Comparison of ENCODE assay signal across 8 cellular contexts in the genomic region with DNA sequence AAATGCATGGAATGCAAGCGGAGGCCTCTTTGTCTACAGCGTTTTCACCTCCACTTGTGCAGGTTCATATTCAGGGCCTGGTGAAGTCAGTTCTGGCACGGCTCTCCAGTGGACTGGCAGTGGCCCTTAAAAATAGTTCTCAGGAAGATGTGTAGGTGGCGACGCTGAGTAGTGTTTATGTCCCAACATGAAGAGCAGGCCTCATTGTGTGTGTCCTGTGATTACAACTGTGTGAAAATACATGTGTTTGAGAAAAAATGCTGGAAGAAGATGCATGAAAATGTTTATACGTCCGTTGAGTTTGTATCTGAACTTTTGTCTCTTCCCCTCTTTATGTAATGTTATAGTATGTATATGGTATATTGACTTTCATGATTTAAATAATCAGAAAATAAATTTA. TPM values are rescaled to one million over a fixed set of nuclear protein-coding genes. Genes with fewer than 3 reads are reported as not detected.
A peak's percentile ranks its signal among the peaks of the same experiment; 100 is the strongest.
DNase-seq lines count a peak whose midpoint lies in the region; ATAC-seq and TF ChIP-seq lines count a peak whose summit lies in the region.

No MANE protein-coding gene starts in this region.

- H3K4me1 ChIP-seq in hepatocyte (ENCODE audit: insufficient read depth), result peaks cover 22% of the 10 kb centered on the region
- H3K4me1 ChIP-seq in sigmoid colon, result no peaks in the 10 kb centered on the region

- no peak overlapping the region for H2AFZ ChIP-seq in hepatocyte

- H3K36me3 ChIP-seq in hepatocyte (replicated peaks; ENCODE audit: insufficient read depth, low read depth), result no peaks in the 10 kb centered on the region
- H3K36me3 ChIP-seq in sigmoid colon, result no peaks in the 10 kb centered on the region

- no peak overlapping the region for H3K27ac ChIP-seq in AG04450 (ENCODE audit: low read depth, low read length)
- H3K27ac ChIP-seq in hepatocyte, result peak overlapping the region; percentile 83
- no peak overlapping the region for H3K27ac ChIP-seq in sigmoid colon

- H3K27ac Mint-ChIP-seq in activated CD8-positive, alpha-beta T cell treated with anti-CD3 and anti-CD28 coated beads for 36 hours, result no peak overlapping the region

- DNase-seq in AG04450 (ENCODE audit: low read depth, low spot score) (peak; percentile 13), NCI-H510A (lab: John Stamatoyannopoulos, UW) (peak; percentile 50), hepatocyte (ENCODE audit: low spot score) (peak; percentile 66), sigmoid colon (no peak)
- DNase-seq in activated CD8-positive, alpha-beta T cell treated with anti-CD3 and anti-CD28 coated beads for 36 hours, result peak; percentile 64

- no peak overlapping the region for H3K4me3 ChIP-seq in AG04450 (ENCODE audit: low read depth, low read length)
- no peak overlapping the region for H3K4me3 ChIP-seq in hepatocyte
- no peak overlapping the region for H3K4me3 ChIP-seq in sigmoid colon

- 84% methylated on average over 7 of the region's 7 CpGs for WGBS in hepatocyte (ENCODE audit: low lambda C conversion rate, missing lambda C conversion rate)
- WGBS in sigmoid colon, 2 donors, result 67 to 73% methylated on average over 7 of the region's 7 CpGs

- H3K9me3 ChIP-seq in AG04450 (ENCODE audit: control insufficient read depth, insufficient read depth, low read length) (no peaks in the 10 kb centered on the region), hepatocyte (ENCODE audit: low read depth) (no peaks in the 10 kb centered on the region), sigmoid colon (no peaks in the 10 kb centered on the region)

- no peak for TF ChIP-seq POLR2A in sigmoid colon (IDR thresholded peaks at IDR 0.05)

- CTCF ChIA-PET in AG04450 (lab: Charles Lee), result no interaction called here
- CTCF ChIA-PET in activated CD8-positive, alpha-beta T cell treated with anti-CD3 and anti-CD28 coated beads for 36 hours (lab: Charles Lee), result interaction anchor here (0.6 to 1.0 kb wide), 3 partner anchors 8 to 220 kb away, joined by 3 read pairs; no protein-coding TSS in a partner anchor

- intact Hi-C loops in activated CD8-positive, alpha-beta T cell treated with anti-CD3 and anti-CD28 coated beads for 36 hours (cut with micrococcal nuclease), result no loop called here
- intact Hi-C loops in sigmoid colon (cut with DNase I), result no loop called here

- H3K79me2 ChIP-seq in hepatocyte, result no peaks in the 10 kb centered on the region

- no peaks in the 10 kb centered on the region for H3K9me3 Mint-ChIP-seq in activated CD8-positive, alpha-beta T cell treated with anti-CD3 and anti-CD28 coated beads for 36 hours

- peaks cover 31% of the 10 kb centered on the region for H3K4me1 Mint-ChIP-seq in activated CD8-positive, alpha-beta T cell treated with anti-CD3 and anti-CD28 coated beads for 36 hours (ENCODE audit: low read depth)

- H3K27me3 ChIP-seq in AG04450 (ENCODE audit: control insufficient read depth, insufficient read depth, low read length), result no peaks in the 10 kb centered on the region
- no peaks in the 10 kb centered on the region for H3K27me3 ChIP-seq in hepatocyte
- H3K27me3 ChIP-seq in sigmoid colon, result no peaks in the 10 kb centered on the region

- no peaks in the 10 kb centered on the region for H3K9me2 ChIP-seq in hepatocyte (replicated peaks; ENCODE audit: insufficient read depth)

- H4K20me1 ChIP-seq in hepatocyte (ENCODE audit: insufficient read depth, poor library complexity, severe bottlenecking), result no peaks in the 10 kb centered on the region

- peak; percentile 41 for TF ChIP-seq CTCF in AG04450 (IDR thresholded peaks at IDR 0.05; ENCODE audit: low read depth, low read length)
- TF ChIP-seq CTCF in GM12872 (IDR thresholded peaks at IDR 0.05; ENCODE audit: insufficient read depth, low read depth, low read length), result 0 out of 3 replicates have a peak, but pooled peaks have one; percentile 22
- no peak for TF ChIP-seq CTCF in activated CD8-positive, alpha-beta T cell treated with anti-CD3 and anti-CD28 coated beads for 36 hours (IDR thresholded peaks at IDR 0.05)
- TF ChIP-seq CTCF in hepatocyte (IDR thresholded peaks at IDR 0.05; ENCODE audit: poor library complexity), result peak; percentile 36
- no peak for TF ChIP-seq CTCF in sigmoid colon (IDR thresholded peaks at IDR 0.05)

- TF ChIP-seq EP300 in sigmoid colon (IDR thresholded peaks at IDR 0.05), result no peak

- POLR2A ChIA-PET in AG04450 (lab: Yijun Ruan, JAX), result no interaction called here
- POLR2A ChIA-PET in activated CD8-positive, alpha-beta T cell treated with anti-CD3 and anti-CD28 coated beads for 36 hours (lab: Charles Lee), result no interaction called here

- H3K4me2 ChIP-seq in hepatocyte, result no peak overlapping the region

- no peak overlapping the region for H3K4me3 Mint-ChIP-seq in activated CD8-positive, alpha-beta T cell treated with anti-CD3 and anti-CD28 coated beads for 36 hours

- peak; percentile 77 for ATAC-seq in activated CD8-positive, alpha-beta T cell treated with anti-CD3 and anti-CD28 coated beads for 36 hours
- no peak for ATAC-seq in HG02798 (IDR thresholded peaks at IDR 0.05; ENCODE audit: poor library complexity, unreplicated experiment)
- ATAC-seq in GM19324 (IDR thresholded peaks at IDR 0.05; ENCODE audit: low FRiP score, unreplicated experiment), result no peak

- H3K36me3 Mint-ChIP-seq in activated CD8-positive, alpha-beta T cell treated with anti-CD3 and anti-CD28 coated beads for 36 hours (ENCODE audit: low read depth), result no peaks in the 10 kb centered on the region

- no peaks in the 10 kb centered on the region for H3K27me3 Mint-ChIP-seq in activated CD8-positive, alpha-beta T cell treated with anti-CD3 and anti-CD28 coated beads for 36 hours

RNA-seq across cellular contexts. Expression of gene LIPC, which starts 7.2 kb away (rescaled TPM):
- polyA plus RNA-seq in AG04450 (2011; rRNA removed) (0.81 and 0.82 TPM in 2 replicates), hepatocyte (34.3 and 37.0 TPM in 2 replicates), sigmoid colon (1 to 10 TPM in 2 of 3 donors, under 1 TPM in 1; 0.63 to 3.0 (median 1.8) TPM)
- polyA minus RNA-seq in AG04450 (2011; rRNA and poly(A)+ RNA removed), result 1.1 TPM in 2 replicates
- total RNA-seq in activated CD8-positive, alpha-beta T cell treated with anti-CD3 and anti-CD28 coated beads for 36 hours, result 1 to 10 TPM; 1.0 to 1.2 TPM
- total RNA-seq in hepatocyte (64.8 and 67.7 TPM in 2 replicates), sigmoid colon (under 1 TPM in 2 of 4 donors, not detected in 2; 0.36 to 0.83 TPM)

Comparison
In these comparisons a context has a peak if more than half of its experiments do, and no peak if none do; other contexts are left out.
1. CTCF ChIP-seq: peak in AG04450 (single experiment), GM12872 (single experiment) and hepatocyte (single experiment); none in activated CD8-positive, alpha-beta T cell treated with anti-CD3 and anti-CD28 coated beads for 36 hours (single experiment) and sigmoid colon (0 of 4).
2. RNA of gene LIPC, which starts 7.2 kb away (total RNA-seq): 64.8 to 67.7 TPM in hepatocyte; 1.0 to 1.2 TPM in activated CD8-positive, alpha-beta T cell treated with anti-CD3 and anti-CD28 coated beads for 36 hours and 0.36 to 0.83 TPM in sigmoid colon; every median in the first group is over 10 times any median in the second.